ENCODE assay signal across 8 cellular contexts in genomic region chr15:75738647-75739325, GRCh38. TPM values are rescaled to one million over a fixed set of nuclear protein-coding genes. Genes with fewer than 3 reads are reported as not detected.
DNase-seq lines count a peak whose midpoint lies in the region; TF ChIP-seq lines count a peak whose summit lies in the region.

No MANE protein-coding gene starts in this region.

- H3K9me2 ChIP-seq in MM.1S (replicated peaks; ENCODE audit: insufficient read depth, low read length), result no peaks in the 10 kb centered on the region

- TF ChIP-seq EP300 in stomach (IDR thresholded peaks at IDR 0.05), result no peak

- H3K4me2 ChIP-seq in MM.1S (ENCODE audit: low read depth, low read length), result peak overlapping the region; percentile 87

- H3K9ac ChIP-seq in MM.1S (ENCODE audit: low read length), result peak overlapping the region; percentile 47

- in situ Hi-C loops in HAP-1 (cut with MboI; ENCODE audit: low sequenced_read_pairs), result no loop called here

- H3K36me3 ChIP-seq in HAP-1 (replicated peaks) (peaks cover 3% of the 10 kb centered on the region), MM.1S (replicated peaks; ENCODE audit: insufficient read depth, low read length) (no peaks in the 10 kb centered on the region), neuron (ENCODE audit: insufficient read depth, low read length) (no peaks in the 10 kb centered on the region), stomach (no peaks in the 10 kb centered on the region)

- H3K4me1 ChIP-seq in HAP-1, result peaks cover 9% of the 10 kb centered on the region
- no peaks in the 10 kb centered on the region for H3K4me1 ChIP-seq in MM.1S (ENCODE audit: low read length)
- peaks cover 6% of the 10 kb centered on the region for H3K4me1 ChIP-seq in neuron (ENCODE audit: insufficient read depth, low read length)
- peaks cover 9 to 22% (median 14%) of the 10 kb centered on the region in 4 donors for H3K4me1 ChIP-seq in stomach

- H3K27me3 ChIP-seq in HAP-1 (ENCODE audit: low read depth), result no peaks in the 10 kb centered on the region
- no peaks in the 10 kb centered on the region for H3K27me3 ChIP-seq in MM.1S (replicated peaks; ENCODE audit: insufficient read depth, low read length)
- no peaks in the 10 kb centered on the region for H3K27me3 ChIP-seq in neuron (ENCODE audit: insufficient read depth, low read length)
- no peaks in the 10 kb centered on the region for H3K27me3 ChIP-seq in stomach

- H3K9me3 ChIP-seq in HAP-1 (peaks cover 16% of the 10 kb centered on the region; the same call in 1 of the 2 replicates), MM.1S (replicated peaks; ENCODE audit: insufficient read depth, low read length) (no peaks in the 10 kb centered on the region), neuron (ENCODE audit: low read length) (no peaks in the 10 kb centered on the region), stomach (no peaks in the 10 kb centered on the region)

- H2AFZ ChIP-seq in MM.1S (ENCODE audit: low read length) (peak overlapping the region; percentile 99), neuron (ENCODE audit: low read depth, low read length) (peak overlapping the region; percentile 97)

- no peak overlapping the region for H3K27ac ChIP-seq in MM.1S (ENCODE audit: low read length)
- peak overlapping the region in 4 of 5 donors; percentile 12 to 85 (median 74) for H3K27ac ChIP-seq in stomach

- H3F3A ChIP-seq in MM.1S (ENCODE audit: insufficient read depth, low read length), result no peaks in the 10 kb centered on the region

- no peak for TF ChIP-seq CTCF in MM.1S (IDR thresholded peaks at IDR 0.05; ENCODE audit: low read length)
- no peak for TF ChIP-seq CTCF in foreskin fibroblast (IDR thresholded peaks at IDR 0.05; ENCODE audit: low read depth, low read length)
- TF ChIP-seq CTCF in stomach (IDR thresholded peaks at IDR 0.05), result no peak

- WGBS in stomach, 5 donors, result 4 to 11% (median 9%) methylated on average over 41 to 54 of the region's 54 CpGs

- intact Hi-C loops in stomach (cut with DNase I; ENCODE audit: low total_unique reads), result loop anchor here (10.0 kb wide), 1 partner anchor 66 kb away; no protein-coding TSS in a partner anchor

- no peaks in the 10 kb centered on the region for H4K20me1 ChIP-seq in MM.1S (ENCODE audit: insufficient read depth, low read length)

- DNase-seq in EL (peak; percentile 95), HAP-1 (ENCODE audit: low spot score in 2 of 2) (peak; percentile 100), MM.1S (peak; percentile 94), SIG-M5 (lab: John Stamatoyannopoulos, UW) (peak; percentile 36), activated gamma-delta T cell treated with Interleukin-2 at 50 U/mL for 16 hours (peak; percentile 84), foreskin fibroblast (peak; percentile 92 to 97), stomach (peak; percentile 98)

- TF ChIP-seq POLR2A in stomach (IDR thresholded peaks at IDR 0.05), result no peak

- H3K4me3 ChIP-seq in HAP-1 (peak overlapping the region; percentile 98), MM.1S (ENCODE audit: low read length) (peak overlapping the region; percentile 73), foreskin fibroblast (ENCODE audit: low read depth in 1 of 2, low read length in 2 of 2) (peak overlapping the region; percentile 72 to 87), neuron (ENCODE audit: low read length) (peak overlapping the region; percentile 51), stomach (peak overlapping the region; percentile 73 to 81 (median 76))

- no peaks in the 10 kb centered on the region for H3K79me2 ChIP-seq in MM.1S (ENCODE audit: low read length)

RNA-seq across cellular contexts. Expression of gene CSPG4, which starts 26.1 kb away (rescaled TPM):
- 10 to 100 TPM; 15.1 to 44.6 (median 28.1) TPM for total RNA-seq in stomach
- polyA plus RNA-seq in stomach, result 10 to 100 TPM in 1 of 3 donors, 1 to 10 TPM in 2; 1.8 to 15.5 (median 3.1) TPM

Comparison
In these comparisons a context has a peak if more than half of its experiments do, and no peak if none do; other contexts are left out.
1. DNase-seq: peak in every context shown above with its lines; median percentile 100 in HAP-1; 98 in stomach; 95 in EL; 94 in foreskin fibroblast; 94 in MM.1S; 84 in activated gamma-delta T cell treated with Interleukin-2 at 50 U/mL for 16 hours; 36 in SIG-M5.